7 cellular contexts compared by ENCODE assay signal in genomic region chr12:117516034-117516433, GRCh38.
"Had no signal": no experiment of that assay in that cellular context is flagged by ENCODE, and none has a peak within 500 bp of the region (broad histone marks: within the 10 kb centered on the region; RNA-seq: fewer than 3 reads in every experiment).

No MANE protein-coding gene starts in this region.

- DNase-seq: H9, HCEC 1CT had no signal

- H3K27ac ChIP-seq: HL-60 had no signal

- FAIRE-seq: H1, H54, HepG2 had no signal

- H3K4me2 ChIP-seq: GM23338 had no signal

- H2AFZ ChIP-seq: GM23338 had no signal

- ATAC-seq: GM23338, HepG2 had no signal

- H3K4me3 ChIP-seq: GM23338 had no signal
